Comparison of ENCODE assay signal across 3 cellular contexts in the genomic region with DNA sequence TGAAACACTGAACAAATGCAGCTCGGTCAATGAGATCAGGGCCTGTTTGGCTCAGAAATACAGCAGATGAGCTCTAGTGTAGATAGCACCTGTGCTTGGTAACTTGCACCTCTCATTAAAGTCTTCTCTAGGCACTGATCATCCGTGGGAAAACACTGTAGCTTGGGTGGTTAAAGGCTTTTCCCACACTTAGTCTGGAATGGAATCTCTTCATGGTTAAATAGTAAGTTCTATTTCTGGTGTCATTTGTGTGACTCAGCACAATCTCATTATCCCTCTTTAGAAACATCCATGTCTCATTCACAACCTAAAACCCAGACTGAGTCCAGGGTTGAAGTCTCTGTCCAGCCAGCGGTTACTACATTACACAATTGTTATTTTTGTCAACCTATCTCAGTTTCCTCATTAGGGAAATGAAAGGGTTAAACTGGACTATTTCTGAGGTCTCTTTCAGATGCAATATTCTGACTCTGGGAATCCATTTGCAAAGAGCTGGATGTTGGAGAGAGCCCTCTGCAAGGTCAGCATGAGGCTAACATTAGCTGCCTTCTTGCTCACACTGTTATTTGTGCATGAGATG.
TF ChIP-seq lines count a peak whose summit lies in the region.

No MANE protein-coding gene starts in this region.

TF ChIP-seq in IMR-90, 13 proteins besides CTCF, POLR2A, EP300 and RAD21 (continued from another document):
- no peak for TF ChIP-seq BHLHE40 (IDR thresholded peaks at IDR 0.05; ENCODE audit: low read depth, low read length)
- TF ChIP-seq CHD1 (IDR thresholded peaks at IDR 0.05; ENCODE audit: low read depth, low read length): no peak
- TF ChIP-seq CEBPB (IDR thresholded peaks at IDR 0.05; ENCODE audit: low read depth, low read length): no peak
- TF ChIP-seq, protein P1, sequence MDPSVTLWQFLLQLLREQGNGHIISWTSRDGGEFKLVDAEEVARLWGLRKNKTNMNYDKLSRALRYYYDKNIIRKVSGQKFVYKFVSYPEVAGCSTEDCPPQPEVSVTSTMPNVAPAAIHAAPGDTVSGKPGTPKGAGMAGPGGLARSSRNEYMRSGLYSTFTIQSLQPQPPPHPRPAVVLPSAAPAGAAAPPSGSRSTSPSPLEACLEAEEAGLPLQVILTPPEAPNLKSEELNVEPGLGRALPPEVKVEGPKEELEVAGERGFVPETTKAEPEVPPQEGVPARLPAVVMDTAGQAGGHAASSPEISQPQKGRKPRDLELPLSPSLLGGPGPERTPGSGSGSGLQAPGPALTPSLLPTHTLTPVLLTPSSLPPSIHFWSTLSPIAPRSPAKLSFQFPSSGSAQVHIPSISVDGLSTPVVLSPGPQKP (IDR thresholded peaks at IDR 0.05; ENCODE audit: borderline replicate concordance, low read depth, low read length): no peak
- TF ChIP-seq, protein P2, sequence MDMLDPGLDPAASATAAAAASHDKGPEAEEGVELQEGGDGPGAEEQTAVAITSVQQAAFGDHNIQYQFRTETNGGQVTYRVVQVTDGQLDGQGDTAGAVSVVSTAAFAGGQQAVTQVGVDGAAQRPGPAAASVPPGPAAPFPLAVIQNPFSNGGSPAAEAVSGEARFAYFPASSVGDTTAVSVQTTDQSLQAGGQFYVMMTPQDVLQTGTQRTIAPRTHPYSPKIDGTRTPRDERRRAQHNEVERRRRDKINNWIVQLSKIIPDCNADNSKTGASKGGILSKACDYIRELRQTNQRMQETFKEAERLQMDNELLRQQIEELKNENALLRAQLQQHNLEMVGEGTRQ (IDR thresholded peaks at IDR 0.05; ENCODE audit: low read depth, low read length): no peak
- no peak for TF ChIP-seq FOS (IDR thresholded peaks at IDR 0.05; ENCODE audit: low read depth, low read length)

TF ChIP-seq in K562, 482 proteins besides CTCF, POLR2A, EP300 and RAD21 (continued from another document and continues in another):
- TF ChIP-seq MEF2A (IDR thresholded peaks at IDR 0.05; ENCODE audit: control insufficient read depth, low read depth, low read length) (peak; percentile 51; the same call in 1 of the 2 replicates), MAFF (IDR thresholded peaks at IDR 0.05; ENCODE audit: low read length) (peak; percentile 67), MAZ (CRISPR knock-in tag; conservative IDR thresholded peaks at IDR 0.05 in 1 of 2, IDR thresholded peaks at IDR 0.05 in 1 of 2) (no peak), XRCC3 (IDR thresholded peaks at IDR 0.05) (peak; percentile 92), BACH1 (tag; IDR thresholded peaks at IDR 0.05) (peak; percentile 70; the same call in 1 of the 2 replicates), JUN (IDR thresholded peaks at IDR 0.05; ENCODE audit: borderline replicate concordance, low read depth, low read length) (peak; percentile 66; the same call in 1 of the 2 replicates), JUN (CRISPR knock-in tag; IDR thresholded peaks at IDR 0.05; ENCODE audit: borderline replicate concordance) (no peak), NFE2L1 (tag; IDR thresholded peaks at IDR 0.05; ENCODE audit: borderline replicate concordance, low read depth) (peak; percentile 49), STAT5A (IDR thresholded peaks at IDR 0.05; ENCODE audit: borderline replicate concordance, low read length) (peak; percentile 13; the same call in 1 of the 2 replicates), TEAD4 (IDR thresholded peaks at IDR 0.05; ENCODE audit: low read length) (peak; percentile 68), TEAD4 (CRISPR knock-in tag; IDR thresholded peaks at IDR 0.05; ENCODE audit: borderline replicate concordance) (no peak), CBX1 (IDR thresholded peaks at IDR 0.05; ENCODE audit: low read depth) (0 out of 2 replicates have a peak, but pooled peaks have one; percentile 94), ZEB2 (IDR thresholded peaks at IDR 0.05) (peak; percentile 85), CBX3 (IDR thresholded peaks at IDR 0.05; ENCODE audit: borderline replicate concordance in 1 of 2, low read length in 2 of 2) (peak in 1 of 2 experiments; percentile 100; a peak in 2 of 3 replicates), LEF1 (IDR thresholded peaks at IDR 0.05) (peak; percentile 44; the same call in 1 of the 2 replicates), CBX5 (IDR thresholded peaks at IDR 0.05; ENCODE audit: borderline replicate concordance, low read depth) (peak; percentile 96), FOXK2 (conservative IDR thresholded peaks at IDR 0.05 in 1 of 2, IDR thresholded peaks at IDR 0.05 in 1 of 2; ENCODE audit: low read depth in 2 of 2) (no peak), MTA3 (IDR thresholded peaks at IDR 0.05; ENCODE audit: borderline replicate concordance) (peak; percentile 72), EHMT2 (IDR thresholded peaks at IDR 0.05) (0 out of 2 replicates have a peak, but pooled peaks have one; percentile 19), ZNF316 (IDR thresholded peaks at IDR 0.05) (peak; percentile 92), EWSR1 (IDR thresholded peaks at IDR 0.05; ENCODE audit: borderline replicate concordance, low read depth, partially characterized antibody) (no peak)
- TF ChIP-seq, protein P3, sequence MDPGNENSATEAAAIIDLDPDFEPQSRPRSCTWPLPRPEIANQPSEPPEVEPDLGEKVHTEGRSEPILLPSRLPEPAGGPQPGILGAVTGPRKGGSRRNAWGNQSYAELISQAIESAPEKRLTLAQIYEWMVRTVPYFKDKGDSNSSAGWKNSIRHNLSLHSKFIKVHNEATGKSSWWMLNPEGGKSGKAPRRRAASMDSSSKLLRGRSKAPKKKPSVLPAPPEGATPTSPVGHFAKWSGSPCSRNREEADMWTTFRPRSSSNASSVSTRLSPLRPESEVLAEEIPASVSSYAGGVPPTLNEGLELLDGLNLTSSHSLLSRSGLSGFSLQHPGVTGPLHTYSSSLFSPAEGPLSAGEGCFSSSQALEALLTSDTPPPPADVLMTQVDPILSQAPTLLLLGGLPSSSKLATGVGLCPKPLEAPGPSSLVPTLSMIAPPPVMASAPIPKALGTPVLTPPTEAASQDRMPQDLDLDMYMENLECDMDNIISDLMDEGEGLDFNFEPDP (CRISPR knock-in tag; IDR thresholded peaks at IDR 0.05): no peak
- TF ChIP-seq, protein P4, sequence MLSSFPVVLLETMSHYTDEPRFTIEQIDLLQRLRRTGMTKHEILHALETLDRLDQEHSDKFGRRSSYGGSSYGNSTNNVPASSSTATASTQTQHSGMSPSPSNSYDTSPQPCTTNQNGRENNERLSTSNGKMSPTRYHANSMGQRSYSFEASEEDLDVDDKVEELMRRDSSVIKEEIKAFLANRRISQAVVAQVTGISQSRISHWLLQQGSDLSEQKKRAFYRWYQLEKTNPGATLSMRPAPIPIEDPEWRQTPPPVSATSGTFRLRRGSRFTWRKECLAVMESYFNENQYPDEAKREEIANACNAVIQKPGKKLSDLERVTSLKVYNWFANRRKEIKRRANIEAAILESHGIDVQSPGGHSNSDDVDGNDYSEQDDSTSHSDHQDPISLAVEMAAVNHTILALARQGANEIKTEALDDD (IDR thresholded peaks at IDR 0.05): peak; percentile 18; the same call in 1 of the 2 replicates
- TF ChIP-seq, protein P5, sequence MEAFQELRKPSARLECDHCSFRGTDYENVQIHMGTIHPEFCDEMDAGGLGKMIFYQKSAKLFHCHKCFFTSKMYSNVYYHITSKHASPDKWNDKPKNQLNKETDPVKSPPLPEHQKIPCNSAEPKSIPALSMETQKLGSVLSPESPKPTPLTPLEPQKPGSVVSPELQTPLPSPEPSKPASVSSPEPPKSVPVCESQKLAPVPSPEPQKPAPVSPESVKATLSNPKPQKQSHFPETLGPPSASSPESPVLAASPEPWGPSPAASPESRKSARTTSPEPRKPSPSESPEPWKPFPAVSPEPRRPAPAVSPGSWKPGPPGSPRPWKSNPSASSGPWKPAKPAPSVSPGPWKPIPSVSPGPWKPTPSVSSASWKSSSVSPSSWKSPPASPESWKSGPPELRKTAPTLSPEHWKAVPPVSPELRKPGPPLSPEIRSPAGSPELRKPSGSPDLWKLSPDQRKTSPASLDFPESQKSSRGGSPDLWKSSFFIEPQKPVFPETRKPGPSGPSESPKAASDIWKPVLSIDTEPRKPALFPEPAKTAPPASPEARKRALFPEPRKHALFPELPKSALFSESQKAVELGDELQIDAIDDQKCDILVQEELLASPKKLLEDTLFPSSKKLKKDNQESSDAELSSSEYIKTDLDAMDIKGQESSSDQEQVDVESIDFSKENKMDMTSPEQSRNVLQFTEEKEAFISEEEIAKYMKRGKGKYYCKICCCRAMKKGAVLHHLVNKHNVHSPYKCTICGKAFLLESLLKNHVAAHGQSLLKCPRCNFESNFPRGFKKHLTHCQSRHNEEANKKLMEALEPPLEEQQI (IDR thresholded peaks at IDR 0.05): 0 out of 2 replicates have a peak, but pooled peaks have one; percentile 16

TF ChIP-seq in HEK293T, 16 proteins besides CTCF, POLR2A, EP300 and RAD21 (continued from another document):
- TF ChIP-seq, protein P6, sequence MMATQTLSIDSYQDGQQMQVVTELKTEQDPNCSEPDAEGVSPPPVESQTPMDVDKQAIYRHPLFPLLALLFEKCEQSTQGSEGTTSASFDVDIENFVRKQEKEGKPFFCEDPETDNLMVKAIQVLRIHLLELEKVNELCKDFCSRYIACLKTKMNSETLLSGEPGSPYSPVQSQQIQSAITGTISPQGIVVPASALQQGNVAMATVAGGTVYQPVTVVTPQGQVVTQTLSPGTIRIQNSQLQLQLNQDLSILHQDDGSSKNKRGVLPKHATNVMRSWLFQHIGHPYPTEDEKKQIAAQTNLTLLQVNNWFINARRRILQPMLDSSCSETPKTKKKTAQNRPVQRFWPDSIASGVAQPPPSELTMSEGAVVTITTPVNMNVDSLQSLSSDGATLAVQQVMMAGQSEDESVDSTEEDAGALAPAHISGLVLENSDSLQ (IDR thresholded peaks at IDR 0.05): no peak
- TF ChIP-seq SP1 (IDR thresholded peaks at IDR 0.05) (no peak), SUZ12 (IDR thresholded peaks at IDR 0.05) (no peak), TARDBP (IDR thresholded peaks at IDR 0.05) (no peak), LEF1 (IDR thresholded peaks at IDR 0.05; ENCODE audit: borderline replicate concordance) (no peak), ELF4 (IDR thresholded peaks at IDR 0.05) (no peak), FOXM1 (IDR thresholded peaks at IDR 0.05; ENCODE audit: borderline replicate concordance) (no peak), CTBP1 (IDR thresholded peaks at IDR 0.05; ENCODE audit: borderline replicate concordance) (no peak), L3MBTL2 (conservative IDR thresholded peaks at IDR 0.05) (no peak), FOXK2 (IDR thresholded peaks at IDR 0.05) (no peak), NFRKB (IDR thresholded peaks at IDR 0.05) (no peak), ARNT (IDR thresholded peaks at IDR 0.05) (no peak)
